26 cellular contexts compared by ENCODE assay signal in the genomic region with DNA sequence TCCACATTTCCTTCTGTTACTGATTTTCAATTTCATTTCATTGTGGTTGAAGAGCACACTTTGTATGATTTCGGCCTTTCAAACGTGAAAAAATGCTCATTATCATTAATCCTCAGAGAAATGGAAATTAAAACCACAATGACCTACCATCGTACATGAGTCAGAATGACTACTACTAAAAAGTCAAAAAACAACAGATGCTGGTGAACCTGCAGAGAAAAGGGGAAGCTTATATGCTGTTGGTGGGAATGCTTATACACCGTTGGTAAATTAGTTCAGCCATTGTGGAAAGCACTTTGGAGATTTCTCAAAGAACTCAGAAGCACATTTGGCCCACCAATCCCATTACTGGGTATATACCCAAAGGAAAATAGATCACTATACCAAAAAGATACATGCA. TPM values are rescaled to one million over a fixed set of nuclear protein-coding genes. Genes with fewer than 3 reads are reported as not detected.
DNase-seq lines count a peak whose midpoint lies in the region; ATAC-seq and TF ChIP-seq lines count a peak whose summit lies in the region.
"Had no signal": no experiment of that assay in that cellular context is flagged by ENCODE, and none has a peak within 500 bp of the region (broad histone marks: within the 10 kb centered on the region; RNA-seq: fewer than 3 reads in every experiment).

No MANE protein-coding gene starts in this region.

- TF ChIP-seq POLR2A in suprapubic skin (IDR thresholded peaks at IDR 0.05), result no peak

- no peak for TF ChIP-seq EP300 in suprapubic skin (IDR thresholded peaks at IDR 0.05)

- H3K27ac ChIP-seq in suprapubic skin, result no peak overlapping the region
- H3K27ac ChIP-seq: BLaER1 had no signal

- WGBS in suprapubic skin, result 90% methylated on average over 4 of the region's 4 CpGs

- peaks cover 7% of the 10 kb centered on the region for H3K4me1 Mint-ChIP-seq in stimulated activated naive CD8-positive, alpha-beta T cell treated with anti-CD3 and anti-CD28 coated beads, Interleukin-15, amount 100 ng/mL, for 72 hours
- H3K4me1 Mint-ChIP-seq in activated T-helper 17 cell treated with anti-CD3 and anti-CD28 coated beads, Interleukin-2, amount 50 U/mL, for 72 hours, result peaks cover 4% of the 10 kb centered on the region
- peaks cover 2% of the 10 kb centered on the region for H3K4me1 Mint-ChIP-seq in glutamatergic neuron (ENCODE audit: low read depth, unreplicated experiment)
- H3K4me1 Mint-ChIP-seq: CD14-positive monocyte had no signal

- H3K4me1 ChIP-seq in suprapubic skin, result no peaks in the 10 kb centered on the region
- H3K4me1 ChIP-seq: BE2C, BLaER1 had no signal

- no peaks in the 10 kb centered on the region for H3K36me3 ChIP-seq in suprapubic skin
- H3K36me3 ChIP-seq: BE2C, BLaER1 had no signal

- no peak overlapping the region for H3K27ac Mint-ChIP-seq in stimulated activated naive CD8-positive, alpha-beta T cell treated with anti-CD3 and anti-CD28 coated beads, Interleukin-15, amount 100 ng/mL, for 72 hours
- H3K27ac Mint-ChIP-seq in activated T-helper 17 cell treated with anti-CD3 and anti-CD28 coated beads, Interleukin-2, amount 50 U/mL, for 72 hours, result no peak overlapping the region
- peak overlapping the region; percentile 25 for H3K27ac Mint-ChIP-seq in glutamatergic neuron (ENCODE audit: unreplicated experiment)
- H3K27ac Mint-ChIP-seq: CD14-positive monocyte; CD4-positive, CD25-positive, alpha-beta regulatory T cell; CD8-positive, alpha-beta memory T cell had no signal

- H3K4me3 Mint-ChIP-seq in stimulated activated naive CD8-positive, alpha-beta T cell treated with anti-CD3 and anti-CD28 coated beads, Interleukin-15, amount 100 ng/mL, for 72 hours, result no peak overlapping the region
- H3K4me3 Mint-ChIP-seq in activated T-helper 17 cell treated with anti-CD3 and anti-CD28 coated beads, Interleukin-2, amount 50 U/mL, for 72 hours, result no peak overlapping the region
- no peak overlapping the region for H3K4me3 Mint-ChIP-seq in glutamatergic neuron (ENCODE audit: unreplicated experiment)
- H3K4me3 Mint-ChIP-seq: CD14-positive monocyte; CD4-positive, CD25-positive, alpha-beta regulatory T cell had no signal

- no peak for DNase-seq in stimulated activated naive CD8-positive, alpha-beta T cell treated with anti-CD3 and anti-CD28 coated beads, Interleukin-15, Interleukin-2, amounts not matched to agents 100 U/mL and 50 U/mL, for 24 hours
- no peak for DNase-seq in stimulated activated naive CD8-positive, alpha-beta T cell treated with anti-CD3 and anti-CD28 coated beads, Interleukin-15, amount 100 ng/mL, for 72 hours
- DNase-seq in KBM-7 (peak; percentile 46), glutamatergic neuron (no peak), suprapubic skin (ENCODE audit: low spot score in 2 of 2) (no peak), kidney glomerular epithelial cell (lab: John Stamatoyannopoulos, UW) (no peak)
- DNase-seq: 8988T; ACHN; BE2C; C1 segment of cervical spinal cord; CD4-positive, alpha-beta memory T cell; CD4-positive, CD25-positive, alpha-beta regulatory T cell; CD8-positive, alpha-beta memory T cell; COR-L47; DMS 273 treated with DMSO at 0.1 percent for 48 hours; DMS153; DMS53; DMS79; DND-41; EL; GDM1 had no signal

- peaks cover 1 to 8% of the 10 kb centered on the region in 2 donors for H3K9me3 Mint-ChIP-seq in stimulated activated naive CD8-positive, alpha-beta T cell treated with anti-CD3 and anti-CD28 coated beads, Interleukin-15, amount 100 ng/mL, for 72 hours
- H3K9me3 Mint-ChIP-seq in activated T-helper 17 cell treated with anti-CD3 and anti-CD28 coated beads, Interleukin-2, amount 50 U/mL, for 72 hours, result no peaks in the 10 kb centered on the region
- H3K9me3 Mint-ChIP-seq in glutamatergic neuron (ENCODE audit: unreplicated experiment), result no peaks in the 10 kb centered on the region

- no peaks in the 10 kb centered on the region for H3K27me3 ChIP-seq in suprapubic skin
- H3K27me3 ChIP-seq: BE2C, BLaER1 had no signal

- no peaks in the 10 kb centered on the region for H3K9me3 ChIP-seq in suprapubic skin
- H3K9me3 ChIP-seq: BE2C, BLaER1 had no signal

- peaks cover 3% of the 10 kb centered on the region for H3K27me3 Mint-ChIP-seq in stimulated activated naive CD8-positive, alpha-beta T cell treated with anti-CD3 and anti-CD28 coated beads, Interleukin-15, amount 100 ng/mL, for 72 hours
- no peaks in the 10 kb centered on the region for H3K27me3 Mint-ChIP-seq in activated T-helper 17 cell treated with anti-CD3 and anti-CD28 coated beads, Interleukin-2, amount 50 U/mL, for 72 hours
- H3K27me3 Mint-ChIP-seq in glutamatergic neuron (ENCODE audit: unreplicated experiment), result no peaks in the 10 kb centered on the region

- no peak for TF ChIP-seq CTCF in glutamatergic neuron (IDR thresholded peaks at IDR 0.05; ENCODE audit: partially characterized antibody, unreplicated experiment)
- TF ChIP-seq CTCF in suprapubic skin (IDR thresholded peaks at IDR 0.05), result no peak

- in situ Hi-C loops in KBM-7 (cut with MboI; ENCODE audit: low pct_unique_long_range_greater_than_20kb, low sequenced_read_pairs), result no loop called here

- H3K36me3 Mint-ChIP-seq in activated T-helper 17 cell treated with anti-CD3 and anti-CD28 coated beads, Interleukin-2, amount 50 U/mL, for 72 hours (ENCODE audit: low read depth), result no peaks in the 10 kb centered on the region
- H3K36me3 Mint-ChIP-seq in glutamatergic neuron (ENCODE audit: unreplicated experiment), result no peaks in the 10 kb centered on the region
- H3K36me3 Mint-ChIP-seq: CD14-positive monocyte had no signal

- peak; percentile 43 for ATAC-seq in stimulated activated naive CD8-positive, alpha-beta T cell treated with anti-CD3 and anti-CD28 coated beads, Interleukin-15, Interleukin-2, amounts not matched to agents 100 U/mL and 50 U/mL, for 24 hours
- no peak for ATAC-seq in stimulated activated naive CD8-positive, alpha-beta T cell treated with anti-CD3 and anti-CD28 coated beads, Interleukin-15, amount 100 ng/mL, for 72 hours
- peak; percentile 51 for ATAC-seq in activated T-helper 17 cell treated with anti-CD3 and anti-CD28 coated beads, Interleukin-2, amount 50 U/mL, for 72 hours (replicated peaks)
- ATAC-seq in HG02840 (IDR thresholded peaks at IDR 0.05; ENCODE audit: low FRiP score, unreplicated experiment), result no peak
- ATAC-seq: GM12878 had no signal

- H3K4me3 ChIP-seq in suprapubic skin, result no peak overlapping the region
- H3K4me3 ChIP-seq: BLaER1, GM12878 had no signal

RNA-seq across cellular contexts. Expression of gene DLG2, which starts 57.6 kb away (rescaled TPM):
- 1 to 10 TPM; 1.5 to 1.9 TPM for total RNA-seq in activated T-helper 17 cell treated with anti-CD3 and anti-CD28 coated beads, Interleukin-2, amount 50 U/mL, for 72 hours
- 2.9 TPM for total RNA-seq in glutamatergic neuron (ENCODE audit: unreplicated experiment)
- total RNA-seq in suprapubic skin, result 10 to 100 TPM; 37.9 to 71.5 (median 44.9) TPM

RNA-seq across cellular contexts. Expression of gene TMEM126B, which starts 58.9 kb away (rescaled TPM):
- 10 to 100 TPM; 48.9 to 64.9 TPM for total RNA-seq in activated T-helper 17 cell treated with anti-CD3 and anti-CD28 coated beads, Interleukin-2, amount 50 U/mL, for 72 hours
- total RNA-seq in glutamatergic neuron (ENCODE audit: unreplicated experiment) (27.3 TPM), suprapubic skin (10 to 100 TPM; 32.4 to 38.4 (median 34.8) TPM)

Comparison
In these comparisons a context has a peak if more than half of its experiments do, and no peak if none do; other contexts are left out.
1. ATAC-seq: peak in stimulated activated naive CD8-positive, alpha-beta T cell treated with anti-CD3 and anti-CD28 coated beads, Interleukin-15, Interleukin-2, amounts not matched to agents 100 U/mL and 50 U/mL, for 24 hours (single experiment) and activated T-helper 17 cell treated with anti-CD3 and anti-CD28 coated beads, Interleukin-2, amount 50 U/mL, for 72 hours (single experiment); none in stimulated activated naive CD8-positive, alpha-beta T cell treated with anti-CD3 and anti-CD28 coated beads, Interleukin-15, amount 100 ng/mL, for 72 hours (single experiment) and HG02840 (single experiment).